1 cellular context compared by ENCODE assay signal in the genomic region with DNA sequence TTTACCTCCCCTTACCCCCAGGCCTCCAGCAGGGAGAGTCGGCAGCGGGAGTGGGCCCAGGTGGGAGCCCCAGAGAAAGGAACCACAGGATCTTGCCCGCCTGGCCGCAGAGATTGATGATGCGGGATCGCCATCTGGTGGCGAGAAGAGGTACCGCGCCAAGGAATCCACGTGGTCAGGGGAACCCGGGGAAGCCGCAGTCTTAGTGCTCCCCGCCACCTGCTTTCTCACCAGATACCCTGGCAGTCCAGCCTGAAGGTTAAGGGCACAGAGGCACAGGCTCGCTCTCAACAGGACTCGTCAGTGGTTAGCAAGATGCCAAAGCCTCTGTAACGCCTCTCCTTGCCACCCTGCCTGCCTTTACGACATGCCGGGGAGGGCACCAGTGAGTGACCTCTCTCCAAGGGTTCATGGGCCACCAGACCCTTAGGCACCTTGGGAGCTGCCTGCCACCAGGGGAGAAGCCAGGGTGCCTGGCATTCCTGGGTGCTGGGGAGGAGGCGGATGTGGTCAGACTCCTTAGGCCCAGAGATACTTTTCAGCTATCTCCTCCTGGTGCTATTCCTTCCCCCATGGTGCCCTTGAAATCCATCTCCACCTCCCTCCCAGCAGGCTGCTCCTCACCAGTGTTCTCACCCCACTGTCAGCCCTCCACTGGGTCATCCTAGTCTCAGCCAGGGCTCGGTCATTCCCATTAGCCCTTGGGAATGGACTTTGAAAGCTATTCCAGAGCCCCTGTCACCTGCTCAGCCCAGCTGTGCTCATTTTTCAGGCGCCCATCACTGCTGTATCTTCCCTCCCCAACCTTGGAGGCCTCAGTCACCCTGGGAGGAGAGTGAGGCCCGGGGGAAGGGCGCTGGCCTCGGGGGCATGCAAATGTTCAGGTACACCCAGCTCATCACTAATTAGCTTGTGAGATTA.
TF ChIP-seq lines count a peak whose summit lies in the region.

No MANE protein-coding gene starts in this region.

TF ChIP-seq in GM12878, 131 proteins besides CTCF, POLR2A, EP300 and RAD21:
- TF ChIP-seq BRCA1 (IDR thresholded peaks at IDR 0.05; ENCODE audit: low read depth, low read length): no peak
- no peak for TF ChIP-seq NR2C1 (IDR thresholded peaks at IDR 0.05)
- peak; percentile 64 for TF ChIP-seq LARP7 (IDR thresholded peaks at IDR 0.05)
- TF ChIP-seq MYC (IDR thresholded peaks at IDR 0.05; ENCODE audit: insufficient read depth, insufficient read length, insufficient replicate concordance, low read length, severe bottlenecking): peak; percentile 67
- TF ChIP-seq NR2C2 (IDR thresholded peaks at IDR 0.05; ENCODE audit: borderline replicate concordance, control insufficient read depth, insufficient read length, low read depth): no peak
- no peak for TF ChIP-seq E4F1 (IDR thresholded peaks at IDR 0.05; ENCODE audit: borderline replicate concordance, partially characterized antibody)
- 0 out of 2 replicates have a peak, but pooled peaks have one; percentile 53 for TF ChIP-seq NBN (IDR thresholded peaks at IDR 0.05)
- peak; percentile 43 for TF ChIP-seq USF2 (IDR thresholded peaks at IDR 0.05; ENCODE audit: borderline replicate concordance, low read depth, low read length)
- TF ChIP-seq FOS (IDR thresholded peaks at IDR 0.05; ENCODE audit: borderline replicate concordance, extremely low read depth, insufficient read length): no peak
- peak; percentile 77 for TF ChIP-seq YY1 (IDR thresholded peaks at IDR 0.05; ENCODE audit: low read depth, low read length)
- no peak for TF ChIP-seq ZBTB4 (CRISPR knock-in tag; IDR thresholded peaks at IDR 0.05)
- peak; percentile 99 for TF ChIP-seq SMC3 (IDR thresholded peaks at IDR 0.05; ENCODE audit: borderline replicate concordance, low read length)
- TF ChIP-seq BACH1 (IDR thresholded peaks at IDR 0.05; ENCODE audit: borderline replicate concordance): no peak
- no peak for TF ChIP-seq HDGF (IDR thresholded peaks at IDR 0.05)
- TF ChIP-seq EGR1 (IDR thresholded peaks at IDR 0.05; ENCODE audit: borderline replicate concordance in 1 of 2, low read depth in 2 of 2, low read length in 2 of 2): no peak
- TF ChIP-seq REST (IDR thresholded peaks at IDR 0.05; ENCODE audit: low read depth, low read length): no peak
- TF ChIP-seq CEBPB (IDR thresholded peaks at IDR 0.05; ENCODE audit: borderline replicate concordance in 1 of 2, low read depth in 2 of 2, low read length in 2 of 2): no peak
- 0 out of 2 replicates have a peak, but pooled peaks have one; percentile 50 for TF ChIP-seq RCOR1 (conservative IDR thresholded peaks at IDR 0.05; ENCODE audit: low read depth, low read length)
- TF ChIP-seq IRF3 (IDR thresholded peaks at IDR 0.05): no peak
- TF ChIP-seq TARDBP (IDR thresholded peaks at IDR 0.05; ENCODE audit: borderline replicate concordance): no peak
- 0 out of 2 replicates have a peak, but pooled peaks have one; percentile 31 for TF ChIP-seq DPF2 (IDR thresholded peaks at IDR 0.05)
- peak; percentile 33 to 39; a peak in 3 of 4 replicates for TF ChIP-seq BHLHE40 (IDR thresholded peaks at IDR 0.05; ENCODE audit: borderline replicate concordance in 1 of 2, low read depth in 2 of 2, low read length in 1 of 2)
- TF ChIP-seq STAT3 (IDR thresholded peaks at IDR 0.05; ENCODE audit: low read depth, low read length): no peak
- TF ChIP-seq WRNIP1 (IDR thresholded peaks at IDR 0.05; ENCODE audit: borderline replicate concordance, low read depth, low read length): no peak
- TF ChIP-seq, protein P1, sequence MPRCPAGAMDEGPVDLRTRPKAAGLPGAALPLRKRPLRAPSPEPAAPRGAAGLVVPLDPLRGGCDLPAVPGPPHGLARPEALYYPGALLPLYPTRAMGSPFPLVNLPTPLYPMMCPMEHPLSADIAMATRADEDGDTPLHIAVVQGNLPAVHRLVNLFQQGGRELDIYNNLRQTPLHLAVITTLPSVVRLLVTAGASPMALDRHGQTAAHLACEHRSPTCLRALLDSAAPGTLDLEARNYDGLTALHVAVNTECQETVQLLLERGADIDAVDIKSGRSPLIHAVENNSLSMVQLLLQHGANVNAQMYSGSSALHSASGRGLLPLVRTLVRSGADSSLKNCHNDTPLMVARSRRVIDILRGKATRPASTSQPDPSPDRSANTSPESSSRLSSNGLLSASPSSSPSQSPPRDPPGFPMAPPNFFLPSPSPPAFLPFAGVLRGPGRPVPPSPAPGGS (IDR thresholded peaks at IDR 0.05; ENCODE audit: borderline replicate concordance, insufficient read depth, low read depth, low read length, poor library complexity, severe bottlenecking): no peak
- no peak for TF ChIP-seq NFIC (IDR thresholded peaks at IDR 0.05; ENCODE audit: low read depth, low read length)
- TF ChIP-seq CBFB (IDR thresholded peaks at IDR 0.05; ENCODE audit: low read depth): peak; percentile 47; the same call in 1 of the 2 replicates
- TF ChIP-seq ZNF24 (IDR thresholded peaks at IDR 0.05): no peak
- peak; percentile 66; the same call in 1 of the 2 replicates for TF ChIP-seq STAT1 (conservative IDR thresholded peaks at IDR 0.05)
- TF ChIP-seq NR2F1 (conservative IDR thresholded peaks at IDR 0.05): peak; percentile 48; the same call in 1 of the 2 replicates
- no peak for TF ChIP-seq TBL1XR1 (IDR thresholded peaks at IDR 0.05; ENCODE audit: low read depth, low read length)
- TF ChIP-seq ATF3 (IDR thresholded peaks at IDR 0.05; ENCODE audit: borderline replicate concordance, extremely low read depth, low read depth, low read length): peak; percentile 47; the same call in 1 of the 2 replicates
- TF ChIP-seq RELA (IDR thresholded peaks at IDR 0.05; ENCODE audit: borderline replicate concordance, partially characterized antibody): peak; percentile 33
- peak; percentile 73; the same call in 1 of the 2 replicates for TF ChIP-seq TCF3 (IDR thresholded peaks at IDR 0.05; ENCODE audit: borderline replicate concordance, insufficient read depth, low read depth, low read length)
- peak; percentile 75 for TF ChIP-seq MXI1 (IDR thresholded peaks at IDR 0.05; ENCODE audit: low read depth, low read length)
- no peak for TF ChIP-seq GABPA (IDR thresholded peaks at IDR 0.05; ENCODE audit: low read depth)
- TF ChIP-seq USF1 (IDR thresholded peaks at IDR 0.05; ENCODE audit: borderline replicate concordance, extremely low read length, insufficient read depth, low read depth, low read length): peak; percentile 71
- no peak for TF ChIP-seq ZZZ3 (IDR thresholded peaks at IDR 0.05; ENCODE audit: control insufficient read depth, insufficient read length, low read depth)
- TF ChIP-seq HCFC1 (IDR thresholded peaks at IDR 0.05; ENCODE audit: low read length): no peak
- TF ChIP-seq, protein P2, sequence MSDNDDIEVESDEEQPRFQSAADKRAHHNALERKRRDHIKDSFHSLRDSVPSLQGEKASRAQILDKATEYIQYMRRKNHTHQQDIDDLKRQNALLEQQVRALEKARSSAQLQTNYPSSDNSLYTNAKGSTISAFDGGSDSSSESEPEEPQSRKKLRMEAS (IDR thresholded peaks at IDR 0.05; ENCODE audit: low read depth, low read length): peak; percentile 93
- TF ChIP-seq ZNF274 (IDR thresholded peaks at IDR 0.05; ENCODE audit: insufficient read depth, insufficient read length): no peak
- TF ChIP-seq RB1 (IDR thresholded peaks at IDR 0.05; ENCODE audit: borderline replicate concordance): 0 out of 2 replicates have a peak, but pooled peaks have one; percentile 58
- peak; percentile 38; the same call in 1 of the 2 replicates for TF ChIP-seq IKZF1 (conservative IDR thresholded peaks at IDR 0.05)
- TF ChIP-seq TCF12 (IDR thresholded peaks at IDR 0.05; ENCODE audit: low read depth, low read length): peak; percentile 69
- TF ChIP-seq MTA3 (IDR thresholded peaks at IDR 0.05; ENCODE audit: borderline replicate concordance, low read length): no peak
- no peak for TF ChIP-seq HDAC6 (IDR thresholded peaks at IDR 0.05; ENCODE audit: unreplicated experiment)
- TF ChIP-seq RUNX3 (IDR thresholded peaks at IDR 0.05; ENCODE audit: low read length): peak; percentile 69
- TF ChIP-seq IRF4 (IDR thresholded peaks at IDR 0.05; ENCODE audit: low read depth, low read length): no peak
- peak; percentile 67 for TF ChIP-seq RAD51 (IDR thresholded peaks at IDR 0.05)
